Comparison of ENCODE assay signal across 8 cellular contexts in genomic region chr2:43484323-43484930, GRCh38.
DNase-seq lines count a peak whose midpoint lies in the region; ATAC-seq and TF ChIP-seq lines count a peak whose summit lies in the region.

No MANE protein-coding gene starts in this region.

- no peaks in the 10 kb centered on the region for H3K9me3 ChIP-seq in neutrophil

- H3K4me1 ChIP-seq in neutrophil (ENCODE audit: control insufficient read depth in 1 of 2, insufficient read depth in 1 of 2, low read depth in 1 of 2, low read length in 1 of 2): peaks cover 0 to 4% of the 10 kb centered on the region in 2 experiments

- DNase-seq in GM12864 (ENCODE audit: low read depth) (peak; percentile 71), NCI-H1694 (lab: John Stamatoyannopoulos, UW) (peak; percentile 65), fibroblast of the aortic adventitia (ENCODE audit: low read depth) (peak; percentile 96)

- no peak overlapping the region for H3K4me3 ChIP-seq in GM12864 (ENCODE audit: low read depth, low read length)
- no peak overlapping the region for H3K4me3 ChIP-seq in fibroblast of the aortic adventitia (ENCODE audit: low read depth, low read length)
- H3K4me3 ChIP-seq in neutrophil (ENCODE audit: low read depth in 1 of 2, low read length in 1 of 2): no peak overlapping the region

- ATAC-seq in SK-N-SH treated with all-trans-retinoic acid at 6 μM for 48 hours (peak; percentile 77), GM18519 (IDR thresholded peaks at IDR 0.05; ENCODE audit: low FRiP score, unreplicated experiment) (no peak), HG03521 (IDR thresholded peaks at IDR 0.05; ENCODE audit: unreplicated experiment) (no peak), HG03354 (IDR thresholded peaks at IDR 0.05; ENCODE audit: poor library complexity, severe bottlenecking, unreplicated experiment) (no peak)

- H3K27me3 ChIP-seq in neutrophil: no peaks in the 10 kb centered on the region

- H3K36me3 ChIP-seq in neutrophil: peaks cover 5% of the 10 kb centered on the region

- no peak overlapping the region for H3K27ac ChIP-seq in neutrophil

- peak; percentile 47 for TF ChIP-seq CTCF in GM12864 (IDR thresholded peaks at IDR 0.05; ENCODE audit: low read depth, low read length, missing control alignments)
- peak; percentile 48 for TF ChIP-seq CTCF in fibroblast of the aortic adventitia (IDR thresholded peaks at IDR 0.05; ENCODE audit: insufficient read depth, low read length)
- TF ChIP-seq CTCF in neutrophil (IDR thresholded peaks at IDR 0.05): peak; percentile 62

TF ChIP-seq in SK-N-SH treated with all-trans-retinoic acid at 6 μM for 48 hours, 23 proteins besides CTCF, POLR2A, EP300 and RAD21:
- TF ChIP-seq RARB (CRISPR knock-in tag; IDR thresholded peaks at IDR 0.05) (no peak), CSRNP3 (CRISPR knock-in tag; IDR thresholded peaks at IDR 0.05) (no peak), POU6F1 (CRISPR knock-in tag; IDR thresholded peaks at IDR 0.05; ENCODE audit: borderline replicate concordance, low read depth) (no peak), TCF4 (CRISPR knock-in tag; IDR thresholded peaks at IDR 0.05; ENCODE audit: borderline replicate concordance) (no peak), ARNTL (CRISPR knock-in tag; IDR thresholded peaks at IDR 0.05; ENCODE audit: borderline replicate concordance, low read depth) (no peak), ZNF565 (CRISPR knock-in tag; conservative IDR thresholded peaks at IDR 0.05; ENCODE audit: low read depth) (no peak), BACH2 (CRISPR knock-in tag; IDR thresholded peaks at IDR 0.05; ENCODE audit: borderline replicate concordance) (no peak), ZNF8 (CRISPR knock-in tag; IDR thresholded peaks at IDR 0.05) (no peak), CREB5 (CRISPR knock-in tag; IDR thresholded peaks at IDR 0.05; ENCODE audit: low read depth) (no peak), SNAI2 (CRISPR knock-in tag; IDR thresholded peaks at IDR 0.05) (no peak), ISL1 (CRISPR knock-in tag; IDR thresholded peaks at IDR 0.05) (no peak), CSDC2 (CRISPR knock-in tag; IDR thresholded peaks at IDR 0.05) (no peak), ZNF70 (CRISPR knock-in tag; IDR thresholded peaks at IDR 0.05) (no peak), TSHZ2 (CRISPR knock-in tag; IDR thresholded peaks at IDR 0.05) (no peak), ZFP30 (CRISPR knock-in tag; IDR thresholded peaks at IDR 0.05) (no peak)
TF ChIP-seq in SK-N-SH treated with all-trans-retinoic acid at 6 μM for 48 hours: peak in this region for 0.
